Comparison of ENCODE assay signal across 26 cellular contexts in the genomic region with DNA sequence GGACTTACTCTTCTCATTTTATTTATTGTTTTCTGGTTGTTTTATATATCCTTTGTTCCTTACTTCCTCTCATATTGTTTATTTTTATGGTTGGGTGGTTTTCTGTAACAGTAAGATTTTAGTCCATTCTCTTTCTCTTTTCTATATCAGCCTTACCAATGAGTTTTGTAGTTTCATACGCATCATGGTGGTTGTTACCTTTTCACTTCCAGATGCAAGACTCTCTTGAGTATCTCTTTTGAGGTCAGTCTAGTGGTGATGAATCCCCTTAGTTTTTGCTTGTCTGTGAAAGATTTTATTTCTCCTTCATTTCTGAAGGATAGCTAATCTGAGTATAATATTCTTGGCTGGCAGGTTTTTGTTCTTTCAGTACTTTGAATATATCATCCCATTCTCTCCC.
"Had no signal": no experiment of that assay in that cellular context is flagged by ENCODE, and none has a peak within 500 bp of the region (broad histone marks: within the 10 kb centered on the region; RNA-seq: fewer than 3 reads in every experiment).

No MANE protein-coding gene starts in this region.

- H3K36me3 ChIP-seq: colonic mucosa, esophagus squamous epithelium, gastrocnemius medialis, heart right ventricle, left lung, lower lobe of right lung had no signal

- H3K27me3 ChIP-seq: colonic mucosa, esophagus squamous epithelium, gastrocnemius medialis, heart right ventricle had no signal

- H3K4me3 Mint-ChIP-seq: dendritic cell treated with granulocyte-macrophage colony-stimulating factor and Interleukin-4, amounts not matched to agents 40 ng/mL and 50 ng/mL, for 4 days; effector memory CD8-positive, alpha-beta T cell; endodermal cell; memory B cell had no signal

- H3K4me1 Mint-ChIP-seq: memory B cell had no signal

- ATAC-seq: effector memory CD8-positive, alpha-beta T cell; esophagus mucosa; gastrocnemius medialis; heart right ventricle; left cardiac atrium; left lung; left ventricle myocardium superior; lower lobe of right lung had no signal

- H3K4me3 ChIP-seq: colonic mucosa, esophagus squamous epithelium, gastrocnemius medialis, heart right ventricle, left lung, lower lobe of right lung had no signal

- H3K27me3 Mint-ChIP-seq: dendritic cell treated with granulocyte-macrophage colony-stimulating factor and Interleukin-4, amounts not matched to agents 40 ng/mL and 50 ng/mL, for 4 days; memory B cell had no signal

- FAIRE-seq: endometrium, islet of Langerhans, keratinocyte had no signal

- H3K27ac Mint-ChIP-seq: dendritic cell treated with granulocyte-macrophage colony-stimulating factor and Interleukin-4, amounts not matched to agents 40 ng/mL and 50 ng/mL, for 4 days; effector memory CD8-positive, alpha-beta T cell; endodermal cell; memory B cell had no signal

- DNase-seq: colonic mucosa; cortex of kidney; effector CD8-positive, alpha-beta T cell; effector memory CD8-positive, alpha-beta T cell; endodermal cell; erythroblast; esophagus squamous epithelium; foreskin fibroblast; foreskin melanocyte; gastrocnemius medialis; glutamatergic neuron; heart right ventricle; hippocampal formation; left cardiac atrium; left lung; left ventricle myocardium superior; lower lobe of right lung; mesendoderm; midbrain had no signal

- H3K9me3 ChIP-seq: colonic mucosa, gastrocnemius medialis had no signal

- H3K27ac ChIP-seq: colonic mucosa, epithelial cell of prostate, esophagus squamous epithelium, gastrocnemius medialis, heart right ventricle, left lung, lower lobe of right lung had no signal

- H3K4me1 ChIP-seq: colonic mucosa, esophagus squamous epithelium, gastrocnemius medialis, heart right ventricle, left lung, lower lobe of right lung had no signal
